In genomic region chr17:42025191-42025579, GRCh38 we compare ENCODE assay signal across 9 cellular contexts. TPM values are rescaled to one million over a fixed set of nuclear protein-coding genes. Genes with fewer than 3 reads are reported as not detected.
DNase-seq lines count a peak whose midpoint lies in the region; ATAC-seq and TF ChIP-seq lines count a peak whose summit lies in the region.
"Had no signal": no experiment of that assay in that cellular context is flagged by ENCODE, and none has a peak within 500 bp of the region (broad histone marks: within the 10 kb centered on the region; RNA-seq: fewer than 3 reads in every experiment).

No MANE protein-coding gene starts in this region.

- no peaks in the 10 kb centered on the region for H3K9me3 ChIP-seq in Panc1 (ENCODE audit: control insufficient read depth, insufficient read depth, low read depth, low read length)
- no peaks in the 10 kb centered on the region for H3K9me3 ChIP-seq in gastroesophageal sphincter
- H3K9me3 ChIP-seq in psoas muscle: no peaks in the 10 kb centered on the region

- peak; percentile 10 for ATAC-seq in GM18868 (IDR thresholded peaks at IDR 0.05; ENCODE audit: unreplicated experiment)
- ATAC-seq in Panc1: peak; percentile 32
- no peak for ATAC-seq in gastroesophageal sphincter
- ATAC-seq in psoas muscle: peak in 1 of 4 donors; percentile 1

- CTCF ChIA-PET in Panc1 (lab: Charles Lee): interaction anchor here (0.5 kb wide), 1 partner anchor 87 kb away, joined by 5 read pairs; the partner anchor contains the start of gene DHX58

- no peaks in the 10 kb centered on the region for H3K27me3 ChIP-seq in Panc1 (ENCODE audit: control insufficient read depth, insufficient read depth, low read length)
- peaks cover 36% of the 10 kb centered on the region for H3K27me3 ChIP-seq in gastroesophageal sphincter
- no peaks in the 10 kb centered on the region for H3K27me3 ChIP-seq in psoas muscle (ENCODE audit: insufficient read depth in 3 of 3, low read length in 2 of 3)

- no peak for TF ChIP-seq EP300 in gastroesophageal sphincter (IDR thresholded peaks at IDR 0.05)

- intact Hi-C loops in Panc1 (cut with micrococcal nuclease; ENCODE audit: unreplicated experiment): loop anchor here (5.0 kb wide), 1 partner anchor 77 kb away; no protein-coding TSS in a partner anchor
- intact Hi-C loops in psoas muscle (cut with DNase I): loop anchor here (2.0 to 5.0 kb wide), 4 partner anchors 37 to 90 kb away; partner anchors contain the start of gene ZNF385C (in 1 of the 2)

- H3K27ac ChIP-seq in Panc1 (ENCODE audit: low read length) (no peak overlapping the region), gastroesophageal sphincter (peak overlapping the region in 3 of 4 donors; percentile 34 to 63 (median 61)), psoas muscle (peak overlapping the region; percentile 65)
- H3K27ac ChIP-seq: parathyroid adenoma had no signal

- in situ Hi-C loops in Panc1 (cut with HindIII; ENCODE audit: low pct_unique_long_range_greater_than_20kb, low sequenced_read_pairs): no loop called here

- peaks cover 2% of the 10 kb centered on the region; the same call in 1 of the 2 replicates for H3K36me3 ChIP-seq in Panc1 (ENCODE audit: control insufficient read depth, insufficient read depth, low read length)
- H3K36me3 ChIP-seq in gastroesophageal sphincter: peaks cover 0 to 31% of the 10 kb centered on the region in 2 donors
- peaks cover 10 to 30% of the 10 kb centered on the region in 2 donors for H3K36me3 ChIP-seq in psoas muscle (ENCODE audit: insufficient read depth in 1 of 2, low read depth in 1 of 2)

- POLR2A ChIA-PET in Panc1 (lab: Charles Lee): no interaction called here

- H3K4me3 ChIP-seq in Panc1 (ENCODE audit: low read depth in 2 of 2, low read length in 2 of 2) (no peak overlapping the region), gastroesophageal sphincter (no peak overlapping the region), psoas muscle (no peak overlapping the region)

- TF ChIP-seq POLR2A in gastroesophageal sphincter (IDR thresholded peaks at IDR 0.05): no peak

- H3K4me1 ChIP-seq in Panc1 (ENCODE audit: control insufficient read depth, insufficient read depth, low read length) (peaks cover 9% of the 10 kb centered on the region; the same call in 1 of the 2 replicates), gastroesophageal sphincter (peaks cover 0 to 33% (median 21%) of the 10 kb centered on the region in 3 donors), psoas muscle (peaks cover 27% of the 10 kb centered on the region)

- BruUV-seq in Panc1 (replicated peaks; lab: Mats Ljungman, UMichigan): no TSS peak

- 73 to 76% methylated on average over 2 to 4 of the region's 8 CpGs for WGBS in gastroesophageal sphincter (ENCODE audit: low coverage in 1 of 2), 2 donors
- WGBS in psoas muscle, 3 donors: 63 to 73% (median 66%) methylated on average over 8 of the region's 8 CpGs

- DNase-seq in Panc1 (ENCODE audit: low read depth, low spot score) (no peak), psoas muscle (no peak), NCI-H128 (lab: John Stamatoyannopoulos, UW; ENCODE audit: unreplicated experiment) (no peak), DMS53 (lab: John Stamatoyannopoulos, UW) (no peak), KG1 (lab: John Stamatoyannopoulos, UW) (no peak)
- no peak for DNase-seq in stimulated activated CD4-positive, alpha-beta T cell treated with anti-CD3 and anti-CD28 coated beads, Interleukin-12 subunit alpha, Interleukin-12 subunit beta, amount 100 ng/mL, for 4 hours

- TF ChIP-seq CTCF in Panc1 (IDR thresholded peaks at IDR 0.05) (peak; percentile 1), gastroesophageal sphincter (IDR thresholded peaks at IDR 0.05) (no peak), psoas muscle (IDR thresholded peaks at IDR 0.05) (no peak)

RNA-seq across cellular contexts. Expression of gene NKIRAS2, which starts 5.3 kb away (rescaled TPM):
- total RNA-seq in Panc1 (2021; ENCODE audit: unreplicated experiment): 22.4 TPM
- polyA plus RNA-seq in Panc1 (2012; ENCODE audit: insufficient read length): 31.7 TPM
- total RNA-seq in gastroesophageal sphincter: 10 to 100 TPM; 40.1 to 72.3 (median 52.8) TPM
- 10 to 100 TPM; 35.0 to 46.8 (median 39.4) TPM for total RNA-seq in psoas muscle
- 10 to 100 TPM; 41.5 to 81.1 (median 43.1) TPM for polyA plus RNA-seq in psoas muscle

RNA-seq across cellular contexts. Expression of gene DNAJC7, which starts 7.9 kb away (rescaled TPM):
- 72.0 TPM for total RNA-seq in Panc1 (2021; ENCODE audit: unreplicated experiment)
- polyA plus RNA-seq in Panc1 (2012; ENCODE audit: insufficient read length): 76.8 TPM
- total RNA-seq in gastroesophageal sphincter: 10 to 100 TPM; 41.9 to 59.6 (median 54.4) TPM
- total RNA-seq in psoas muscle: 100 to 1,000 TPM in 1 of 4 donors, 10 to 100 TPM in 3; 66.3 to 102 (median 76.9) TPM
- polyA plus RNA-seq in psoas muscle: 100 to 1,000 TPM in 1 of 3 donors, 10 to 100 TPM in 2; 85.4 to 142 (median 93.3) TPM

RNA-seq across cellular contexts. Expression of gene C17orf113, which starts 25.2 kb away (rescaled TPM):
- total RNA-seq in Panc1 (2021; ENCODE audit: unreplicated experiment) (0.74 TPM), gastroesophageal sphincter (1 to 10 TPM in 1 of 4 donors, under 1 TPM in 3; 0.27 to 1.4 (median 0.58) TPM), psoas muscle (1 to 10 TPM in 2 of 4 donors, under 1 TPM in 2; 0.56 to 1.2 (median 0.82) TPM)
- polyA plus RNA-seq in Panc1 (2012; ENCODE audit: insufficient read length): 0.59 TPM
- polyA plus RNA-seq in psoas muscle: under 1 TPM; 0.08 to 0.22 (median 0.12) TPM

RNA-seq across cellular contexts. Expression of gene CNP, which starts 58.6 kb away (rescaled TPM):
- total RNA-seq in Panc1 (2021; ENCODE audit: unreplicated experiment) (79.9 TPM), gastroesophageal sphincter (10 to 100 TPM; 56.7 to 97.9 (median 64.7) TPM), psoas muscle (10 to 100 TPM; 21.0 to 26.8 (median 22.9) TPM)
- 103 TPM for polyA plus RNA-seq in Panc1 (2012; ENCODE audit: insufficient read length)
- polyA plus RNA-seq in psoas muscle: 10 to 100 TPM; 17.6 to 22.6 (median 21.2) TPM
